Comparison of ENCODE assay signal across 11 cellular contexts in the genomic region with DNA sequence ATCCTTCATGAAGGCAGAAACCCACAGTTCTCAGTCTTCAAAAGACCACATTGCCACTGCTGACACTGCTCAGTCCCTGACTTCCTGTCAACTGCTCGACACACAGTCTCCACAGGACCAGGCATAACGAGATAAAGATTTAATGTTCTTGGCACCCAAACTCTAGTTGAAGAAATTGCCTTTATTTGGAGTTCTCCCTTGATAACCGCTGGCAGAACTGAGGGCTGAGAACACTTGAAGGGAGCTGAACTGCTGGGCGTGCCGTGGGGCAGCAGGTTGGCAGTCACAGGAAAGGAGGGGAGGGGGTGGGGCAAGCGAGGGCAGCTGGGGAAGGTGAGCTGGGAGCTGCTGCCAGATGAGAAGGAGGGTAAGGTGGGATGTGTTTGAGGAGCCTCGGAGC. TPM values are rescaled to one million over a fixed set of nuclear protein-coding genes. Genes with fewer than 3 reads are reported as not detected.
A peak's percentile ranks its signal among the peaks of the same experiment; 100 is the strongest.
DNase-seq lines count a peak whose midpoint lies in the region; ATAC-seq and TF ChIP-seq lines count a peak whose summit lies in the region.
"Had no signal": no experiment of that assay in that cellular context is flagged by ENCODE, and none has a peak within 500 bp of the region (broad histone marks: within the 10 kb centered on the region; RNA-seq: fewer than 3 reads in every experiment).

No MANE protein-coding gene starts in this region.

- peaks cover 59% of the 10 kb centered on the region for H3K36me3 Mint-ChIP-seq in activated T-helper 2 cell treated with anti-CD3 and anti-CD28 coated beads, Interferon-gamma antibody, Interleukin-2, Interleukin-4, amounts not matched to agents 10 μg/mL and 5 μg/mL and 100 μg/mL, durations not matched to agents 14 hours and 24 hours and 36 hours (ENCODE audit: low read depth)

- no peak overlapping the region for H2AK5ac ChIP-seq in mesendoderm (ENCODE audit: low read length)

- no peak overlapping the region for H3K56ac ChIP-seq in mesendoderm (ENCODE audit: low read length)

- no peaks in the 10 kb centered on the region for H3K79me2 ChIP-seq in mesendoderm (ENCODE audit: control insufficient read depth, insufficient read depth, low read length)

- no peaks in the 10 kb centered on the region for H3K36me3 ChIP-seq in mesendoderm (ENCODE audit: control insufficient read depth, insufficient read depth, low read length)

- peaks cover 6% of the 10 kb centered on the region for H3K4me1 ChIP-seq in mesendoderm (ENCODE audit: control insufficient read depth, low read depth, low read length)

- H3K4me2 ChIP-seq in mesendoderm (ENCODE audit: low read length) = no peak overlapping the region
- H3K4me2 ChIP-seq: KMS-11 had no signal

- no peak overlapping the region for H4K8ac ChIP-seq in mesendoderm (ENCODE audit: low read depth, low read length)

- peaks cover 63% of the 10 kb centered on the region for H3K4me1 Mint-ChIP-seq in activated T-helper 2 cell treated with anti-CD3 and anti-CD28 coated beads, Interferon-gamma antibody, Interleukin-2, Interleukin-4, amounts not matched to agents 10 μg/mL and 5 μg/mL and 100 μg/mL, durations not matched to agents 14 hours and 24 hours and 36 hours (ENCODE audit: low read depth)

- H3K9me3 Mint-ChIP-seq in activated T-helper 2 cell treated with anti-CD3 and anti-CD28 coated beads, Interferon-gamma antibody, Interleukin-2, Interleukin-4, amounts not matched to agents 10 μg/mL and 5 μg/mL and 100 μg/mL, durations not matched to agents 14 hours and 24 hours and 36 hours = peaks cover 13% of the 10 kb centered on the region
- H3K9me3 Mint-ChIP-seq: activated B cell treated with CpG ODN at 0.5 μM for 24 hours had no signal

- H3K9ac ChIP-seq in mesendoderm (ENCODE audit: low read length) = no peak overlapping the region
- H3K9ac ChIP-seq: KMS-11 had no signal

- peak overlapping the region; percentile 97 for H3K27ac Mint-ChIP-seq in activated T-helper 2 cell treated with anti-CD3 and anti-CD28 coated beads, Interferon-gamma antibody, Interleukin-2, Interleukin-4, amounts not matched to agents 10 μg/mL and 5 μg/mL and 100 μg/mL, durations not matched to agents 14 hours and 24 hours and 36 hours
- H3K27ac Mint-ChIP-seq: activated B cell treated with CpG ODN at 0.5 μM for 24 hours had no signal

- no peak overlapping the region for H3K4me3 ChIP-seq in mesendoderm (ENCODE audit: low read length)
- no peak overlapping the region for H3K4me3 ChIP-seq in coronary artery

- intact Hi-C loops in activated T-helper 2 cell treated with anti-CD3 and anti-CD28 coated beads, Interferon-gamma antibody, Interleukin-2, Interleukin-4, amounts not matched to agents 10 μg/mL and 5 μg/mL and 100 μg/mL, durations not matched to agents 14 hours and 24 hours and 36 hours (cut with micrococcal nuclease) = loop anchor here (1.0 to 5.0 kb wide), 5 partner anchors 12 to 443 kb away; a partner anchor contains a TSS

- H2BK120ac ChIP-seq in mesendoderm (ENCODE audit: low read depth, low read length) = no peak overlapping the region

- H2BK5ac ChIP-seq in mesendoderm (ENCODE audit: low read length) = no peak overlapping the region

- DNase-seq in activated gamma-delta T cell treated with Interleukin-2 at 50 U/mL for 16 hours = peak; percentile 54
- no peak for DNase-seq in activated gamma-delta T cell (lab: John Stamatoyannopoulos, UW)
- DNase-seq in activated T-helper 2 cell treated with anti-CD3 and anti-CD28 coated beads, Interferon-gamma antibody, Interleukin-2, Interleukin-4, amounts not matched to agents 10 μg/mL and 5 μg/mL and 100 μg/mL, durations not matched to agents 14 hours and 24 hours and 36 hours (ENCODE audit: low spot score) = peak; percentile 40
- DNase-seq in mesendoderm = peak; percentile 28
- DNase-seq in ureter (ENCODE audit: low spot score) = peak; percentile 65
- no peak for DNase-seq in NCI-H1436 (lab: John Stamatoyannopoulos, UW)
- no peak for DNase-seq in coronary artery (ENCODE audit: low spot score)
- DNase-seq: activated B cell treated with CpG ODN at 0.5 μM for 24 hours, cortex of kidney had no signal

- no peak overlapping the region for H3K4ac ChIP-seq in mesendoderm (ENCODE audit: low read depth, low read length)

- no peak overlapping the region for H4K5ac ChIP-seq in mesendoderm (ENCODE audit: low read length)

- no peak overlapping the region for H3K27ac ChIP-seq in mesendoderm (ENCODE audit: low read depth, low read length)
- peak overlapping the region in 1 of 2 donors; percentile 77 for H3K27ac ChIP-seq in coronary artery
- H3K27ac ChIP-seq: KMS-11 had no signal

- no peak overlapping the region for H2BK15ac ChIP-seq in mesendoderm (replicated peaks; ENCODE audit: low read depth)

- no CpG with 5 or more reads among the region's 7 CpGs for WGBS in mesendoderm (ENCODE audit: extremely low coverage, insufficient coverage, low lambda C conversion rate)

- ATAC-seq in HG03108 (IDR thresholded peaks at IDR 0.05; ENCODE audit: unreplicated experiment) = no peak

- H3K27me3 Mint-ChIP-seq in activated T-helper 2 cell treated with anti-CD3 and anti-CD28 coated beads, Interferon-gamma antibody, Interleukin-2, Interleukin-4, amounts not matched to agents 10 μg/mL and 5 μg/mL and 100 μg/mL, durations not matched to agents 14 hours and 24 hours and 36 hours (ENCODE audit: low read depth) = no peaks in the 10 kb centered on the region
- H3K27me3 Mint-ChIP-seq: activated B cell treated with CpG ODN at 0.5 μM for 24 hours had no signal

- H3K23ac ChIP-seq in mesendoderm (ENCODE audit: low read length) = no peak overlapping the region

- no peaks in the 10 kb centered on the region for H3K27me3 ChIP-seq in mesendoderm (ENCODE audit: insufficient read depth, low read length, poor library complexity)

- peak overlapping the region; percentile 69 for H3K4me3 Mint-ChIP-seq in activated T-helper 2 cell treated with anti-CD3 and anti-CD28 coated beads, Interferon-gamma antibody, Interleukin-2, Interleukin-4, amounts not matched to agents 10 μg/mL and 5 μg/mL and 100 μg/mL, durations not matched to agents 14 hours and 24 hours and 36 hours (ENCODE audit: low read depth)
- H3K4me3 Mint-ChIP-seq: activated B cell treated with CpG ODN at 0.5 μM for 24 hours had no signal

- TF ChIP-seq CTCF in coronary artery (IDR thresholded peaks at IDR 0.05) = no peak

- H3K79me1 ChIP-seq in mesendoderm (ENCODE audit: low read length) = no peaks in the 10 kb centered on the region

- no peak overlapping the region for H3K18ac ChIP-seq in mesendoderm (ENCODE audit: low read length)

RNA-seq across cellular contexts. Expression of a gene that starts 15.9 kb away (rescaled TPM):
- 16.5 and 17.7 TPM in 2 replicates for total RNA-seq in activated T-helper 2 cell treated with anti-CD3 and anti-CD28 coated beads, Interferon-gamma antibody, Interleukin-2, Interleukin-4, amounts not matched to agents 10 μg/mL and 5 μg/mL and 100 μg/mL, durations not matched to agents 14 hours and 24 hours and 36 hours
- 7.0 TPM for polyA plus RNA-seq in mesendoderm (2013, experiment 1 of 2)
- polyA plus RNA-seq in mesendoderm (2013, experiment 2 of 2) = 6.8 TPM
- total RNA-seq in ureter = 8.8 TPM

RNA-seq across cellular contexts. Expression of a gene that starts 47.1 kb away (rescaled TPM):
- total RNA-seq in activated T-helper 2 cell treated with anti-CD3 and anti-CD28 coated beads, Interferon-gamma antibody, Interleukin-2, Interleukin-4, amounts not matched to agents 10 μg/mL and 5 μg/mL and 100 μg/mL, durations not matched to agents 14 hours and 24 hours and 36 hours = 86.7 and 88.5 TPM in 2 replicates
- 52.6 TPM for polyA plus RNA-seq in mesendoderm (2013, experiment 1 of 2)
- 55.4 TPM for polyA plus RNA-seq in mesendoderm (2013, experiment 2 of 2)
- total RNA-seq in ureter = 48.9 TPM

Comparison
In these comparisons a context has a peak if more than half of its experiments do, and no peak if none do; other contexts are left out.
1. DNase-seq: peak in activated gamma-delta T cell treated with Interleukin-2 at 50 U/mL for 16 hours (single experiment), activated T-helper 2 cell treated with anti-CD3 and anti-CD28 coated beads, Interferon-gamma antibody, Interleukin-2, Interleukin-4, amounts not matched to agents 10 μg/mL and 5 μg/mL and 100 μg/mL, durations not matched to agents 14 hours and 24 hours and 36 hours (single experiment), mesendoderm (single experiment) and ureter (single experiment); none in activated gamma-delta T cell (single experiment), NCI-H1436 (single experiment) and coronary artery (single experiment).